In the genomic region with DNA sequence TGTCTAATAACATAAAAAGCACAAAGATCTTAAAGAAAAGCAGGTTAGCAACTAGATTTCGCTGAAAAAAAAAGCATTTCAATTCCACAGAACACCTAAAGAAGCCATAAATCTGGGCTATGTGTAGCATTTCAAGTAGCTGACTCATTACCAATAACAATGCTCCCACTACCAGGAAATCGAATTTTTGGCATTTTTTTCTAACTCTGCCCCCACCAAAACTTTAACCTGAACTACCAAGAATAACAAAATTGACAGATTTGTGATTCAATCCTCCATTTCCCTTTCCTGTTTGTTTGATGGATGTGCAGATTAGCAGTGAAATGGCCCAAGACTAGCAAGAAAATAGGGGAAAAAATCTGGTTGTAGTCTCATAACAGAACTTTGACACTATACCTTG, we compare ENCODE assay signal across 23 cellular contexts.
DNase-seq lines count a peak whose midpoint lies in the region; ATAC-seq, FAIRE-seq and TF ChIP-seq lines count a peak whose summit lies in the region.
"Had no signal": no experiment of that assay in that cellular context is flagged by ENCODE, and none has a peak within 500 bp of the region (broad histone marks: within the 10 kb centered on the region; RNA-seq: fewer than 3 reads in every experiment).

No MANE protein-coding gene starts in this region.

- no peak for TF ChIP-seq CTCF in RWPE2 (IDR thresholded peaks at IDR 0.05; ENCODE audit: poor library complexity, severe bottlenecking)
- no peak for TF ChIP-seq CTCF in fibroblast of pulmonary artery (IDR thresholded peaks at IDR 0.05; ENCODE audit: low read length, missing control alignments)
- TF ChIP-seq CTCF in psoas muscle (IDR thresholded peaks at IDR 0.05): no peak

- TF ChIP-seq POLR2A in H54 (IDR thresholded peaks at IDR 0.05; ENCODE audit: low read depth, low read length): no peak

- WGBS in mesodermal cell (ENCODE audit: insufficient coverage in 2 of 2), 2 experiments: 28 to 33% methylated on average over 1 to 2 of the region's 2 CpGs
- WGBS in psoas muscle, 3 donors: 34 to 50% (median 47%) methylated on average over 2 of the region's 2 CpGs

- peak; percentile 84 for FAIRE-seq in H54 (lab: Jason Lieb, UNC)
- FAIRE-seq: bronchial epithelial cell, frontal cortex, small intestine, TTC549 had no signal

- no peak for DNase-seq in H54 (ENCODE audit: insufficient read length, low spot score)
- no peak for DNase-seq in RWPE2 (ENCODE audit: low spot score)
- peak; percentile 30 for DNase-seq in fibroblast of pulmonary artery (ENCODE audit: low read depth)
- no peak for DNase-seq in psoas muscle
- DNase-seq in NCI-H1092 treated with DMSO at 0.1 percent for 48 hours (lab: John Stamatoyannopoulos, UW): no peak
- no peak for DNase-seq in activated gamma-delta T cell (lab: John Stamatoyannopoulos, UW)
- DNase-seq: activated CD4-positive, alpha-beta T cell treated with anti-CD3 and anti-CD28 coated beads for 4 hours; activated naive CD8-positive, alpha-beta T cell treated with anti-CD3 and anti-CD28 coated beads for 36 hours; CD4-positive, alpha-beta T cell; cortex of kidney; left ventricle myocardium superior; MM.1S; NCI-H1694; NCI-H526 treated with DMSO at 0.1 percent for 48 hours; Right ventricle myocardium superior; small intestine; stimulated activated naive CD4-positive, alpha-beta T cell had no signal

- intact Hi-C loops in psoas muscle (cut with DNase I): no loop called here

- H3K9me3 ChIP-seq in RWPE2 (ENCODE audit: severe bottlenecking) (no peaks in the 10 kb centered on the region), mesodermal cell (ENCODE audit: control insufficient read depth, low read length) (no peaks in the 10 kb centered on the region), psoas muscle (no peaks in the 10 kb centered on the region)
- H3K9me3 ChIP-seq: thoracic aorta had no signal

- H3K36me3 ChIP-seq in RWPE2 (ENCODE audit: low read depth): no peaks in the 10 kb centered on the region
- no peaks in the 10 kb centered on the region for H3K36me3 ChIP-seq in mesodermal cell (ENCODE audit: control insufficient read depth, insufficient read depth, low read length)
- no peaks in the 10 kb centered on the region for H3K36me3 ChIP-seq in psoas muscle (ENCODE audit: insufficient read depth in 1 of 2, low read depth in 1 of 2)
- H3K36me3 ChIP-seq: thoracic aorta had no signal

- ATAC-seq in RWPE2 (ENCODE audit: low read depth) (peak; percentile 62; the same call in 2 of the 3 replicates), psoas muscle (no peak), GM18517 (IDR thresholded peaks at IDR 0.05; ENCODE audit: unreplicated experiment) (no peak)
- ATAC-seq: left ventricle myocardium superior had no signal

- peaks cover 10% of the 10 kb centered on the region for H3K4me1 ChIP-seq in RWPE2 (ENCODE audit: insufficient read depth, poor library complexity, severe bottlenecking)
- peaks cover 13% of the 10 kb centered on the region for H3K4me1 ChIP-seq in mesodermal cell (ENCODE audit: control insufficient read depth, insufficient read depth, low read length, poor library complexity, severe bottlenecking)
- no peaks in the 10 kb centered on the region for H3K4me1 ChIP-seq in psoas muscle

- H3K27me3 ChIP-seq in RWPE2 (ENCODE audit: insufficient read depth, poor library complexity, severe bottlenecking) (no peaks in the 10 kb centered on the region), psoas muscle (ENCODE audit: insufficient read depth in 3 of 3, low read length in 2 of 3) (no peaks in the 10 kb centered on the region)

- H3K27ac ChIP-seq in RWPE2 (ENCODE audit: poor library complexity, severe bottlenecking): peak overlapping the region; percentile 55
- peak overlapping the region; percentile 62 for H3K27ac ChIP-seq in mesodermal cell (ENCODE audit: low read depth, low read length, severe bottlenecking)
- H3K27ac ChIP-seq in psoas muscle: no peak overlapping the region
- H3K27ac ChIP-seq: thoracic aorta had no signal

- H3K4me3 ChIP-seq in RWPE2 (ENCODE audit: severe bottlenecking): no peak overlapping the region
- H3K4me3 ChIP-seq in fibroblast of pulmonary artery (replicated peaks; ENCODE audit: low read depth, low read length): no peak overlapping the region
- H3K4me3 ChIP-seq in mesodermal cell (ENCODE audit: extremely low read depth, insufficient read depth, low read length, poor library complexity, severe bottlenecking): no peak overlapping the region
- no peak overlapping the region for H3K4me3 ChIP-seq in psoas muscle
- H3K4me3 ChIP-seq: thoracic aorta had no signal
